In the genomic region with DNA sequence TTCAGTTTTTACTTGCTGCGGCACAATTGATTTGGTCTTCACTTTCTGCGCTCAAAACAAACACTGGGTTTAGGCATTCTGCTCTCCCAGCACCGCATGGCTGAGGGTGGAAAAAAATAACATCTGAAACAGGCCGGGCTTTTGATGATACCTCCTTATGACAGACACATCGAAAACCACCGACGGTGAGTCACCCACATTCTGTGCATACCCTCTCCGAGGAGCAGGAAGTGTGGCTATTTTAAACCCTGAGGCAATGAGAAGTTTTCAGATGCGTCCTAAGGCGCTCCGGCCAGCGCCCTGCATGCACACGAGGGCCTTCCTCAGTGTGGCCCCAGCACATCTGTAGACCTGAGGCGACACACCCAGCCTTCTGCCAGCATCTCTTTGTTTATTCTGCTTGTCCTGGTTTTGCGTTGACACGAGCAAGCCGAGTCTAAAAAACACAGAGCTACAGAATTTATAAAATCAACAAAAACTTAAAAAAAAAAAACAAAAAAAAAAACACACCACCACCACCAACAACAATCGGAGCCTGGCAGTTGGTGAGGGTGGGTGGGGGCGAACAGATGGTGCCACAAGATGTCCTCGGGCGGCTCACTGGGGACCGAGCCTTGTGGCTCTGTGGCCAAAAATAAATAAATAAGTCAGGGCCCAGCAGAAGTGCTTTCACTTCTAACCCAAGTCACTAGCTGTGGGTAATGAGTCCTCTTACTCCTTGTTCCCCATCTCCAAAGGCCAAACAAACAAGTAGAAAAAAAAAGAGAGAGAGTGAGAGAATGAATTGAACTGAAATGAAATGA, we compare ENCODE assay signal across 8 cellular contexts.
DNase-seq lines count a peak whose midpoint lies in the region; ATAC-seq and TF ChIP-seq lines count a peak whose summit lies in the region.

No MANE protein-coding gene starts in this region.

- peaks cover 30 to 32% of the 10 kb centered on the region in 2 donors for H3K4me1 ChIP-seq in duodenal mucosa (ENCODE audit: control insufficient read depth in 1 of 2, insufficient read depth in 2 of 2, low read length in 2 of 2)
- H3K4me1 ChIP-seq in mucosa of descending colon (ENCODE audit: low read depth) = peaks cover 15% of the 10 kb centered on the region

- peak overlapping the region in 1 of 2 donors; percentile 23 for H3K4me3 ChIP-seq in duodenal mucosa (ENCODE audit: low read depth in 1 of 2, low read length in 2 of 2)
- H3K4me3 ChIP-seq in mucosa of descending colon = no peak overlapping the region

- H3K27me3 ChIP-seq in duodenal mucosa (ENCODE audit: control insufficient read depth in 1 of 2, insufficient read depth in 2 of 2, low read length in 2 of 2) = peaks cover 0 to 3% of the 10 kb centered on the region in 2 donors

- peak overlapping the region; percentile 36 for H3K27ac ChIP-seq in duodenal mucosa (ENCODE audit: low read depth, low read length)

- TF ChIP-seq POLR2A in GM18505 (IDR thresholded peaks at IDR 0.05; ENCODE audit: borderline replicate concordance, extremely low read depth, insufficient read depth, insufficient read length) = peak; percentile 56

- intact Hi-C loops in mucosa of descending colon (cut with DNase I, micrococcal nuclease) = no loop called here

- no peak for TF ChIP-seq CTCF in mucosa of descending colon (IDR thresholded peaks at IDR 0.05)

- H3K36me3 ChIP-seq in duodenal mucosa (ENCODE audit: control insufficient read depth in 1 of 2, insufficient read depth in 2 of 2, low read length in 2 of 2) = no peaks in the 10 kb centered on the region
- no peaks in the 10 kb centered on the region for H3K36me3 ChIP-seq in mucosa of descending colon (ENCODE audit: low read depth)

- peak overlapping the region; percentile 9 to 51 for H3K9ac ChIP-seq in duodenal mucosa (ENCODE audit: low read depth in 1 of 2, low read length in 2 of 2)

- DNase-seq in NCI-H2107 treated with DMSO at 0.1 percent for 48 hours (lab: John Stamatoyannopoulos, UW; ENCODE audit: unreplicated experiment) = peak; percentile 68
- peak; percentile 61 to 91 for DNase-seq in activated CD4-positive, alpha-beta T cell treated with anti-CD3 and anti-CD28 coated beads, Interleukin-2, amount 50 U/mL, for 24 hours (ENCODE audit: low read depth in 1 of 2, low spot score in 1 of 2)
- peak; percentile 60 to 82 (median 73) for DNase-seq in mucosa of descending colon
- DNase-seq in stimulated activated CD8-positive, alpha-beta memory T cell treated with anti-CD3 and anti-CD28 coated beads, Interleukin-7, amount 100 ng/mL, for 1 hour (ENCODE audit: low read depth in 2 of 2) = peak; percentile 64 to 66
- no peak for DNase-seq in NCI-H1436 (lab: John Stamatoyannopoulos, UW)

- ATAC-seq in GM18505 (IDR thresholded peaks at IDR 0.05; ENCODE audit: unreplicated experiment) = peak; percentile 79
- ATAC-seq in HG02763 (IDR thresholded peaks at IDR 0.05; ENCODE audit: unreplicated experiment) = peak; percentile 83
- ATAC-seq in mucosa of descending colon = peak; percentile 76

- H3K9me3 ChIP-seq in duodenal mucosa (ENCODE audit: control insufficient read depth in 1 of 2, low read length in 2 of 2) (peaks cover 0 to 3% of the 10 kb centered on the region in 2 donors), mucosa of descending colon (no peaks in the 10 kb centered on the region)
